Comparison of ENCODE assay signal across 2 cellular contexts in genomic region chr3:128432898-128433629, GRCh38.
TF ChIP-seq lines count a peak whose summit lies in the region.

No MANE protein-coding gene starts in this region.

TF ChIP-seq in GM23338, 12 proteins besides CTCF, POLR2A, EP300 and RAD21 (continued from another document):
- TF ChIP-seq REST (IDR thresholded peaks at IDR 0.05; ENCODE audit: unreplicated experiment), result no peak
- TF ChIP-seq EZH2 (IDR thresholded peaks at IDR 0.05; ENCODE audit: low read depth, unreplicated experiment), result no peak
- no peak for TF ChIP-seq ZNF114 (CRISPR knock-in tag; IDR thresholded peaks at IDR 0.05)
- TF ChIP-seq STAT1 (IDR thresholded peaks at IDR 0.05; ENCODE audit: unreplicated experiment), result no peak
- TF ChIP-seq ETS1 (IDR thresholded peaks at IDR 0.05), result no peak
- no peak for TF ChIP-seq CREB1 (CRISPR knock-in tag; IDR thresholded peaks at IDR 0.05; ENCODE audit: low read depth)
- TF ChIP-seq ZNF462 (CRISPR knock-in tag; IDR thresholded peaks at IDR 0.05), result no peak
- no peak for TF ChIP-seq JUNB (IDR thresholded peaks at IDR 0.05; ENCODE audit: unreplicated experiment)
- no peak for TF ChIP-seq NANOG (IDR thresholded peaks at IDR 0.05; ENCODE audit: borderline replicate concordance)
- TF ChIP-seq ZNF331 (CRISPR knock-in tag; IDR thresholded peaks at IDR 0.05; ENCODE audit: low read depth), result no peak

TF ChIP-seq in K562, 482 proteins besides CTCF, POLR2A, EP300 and RAD21:
- TF ChIP-seq ZNF512 (tag; IDR thresholded peaks at IDR 0.05), result no peak
- TF ChIP-seq ZC3H4 (CRISPR knock-in tag; IDR thresholded peaks at IDR 0.05; ENCODE audit: borderline replicate concordance), result no peak
- TF ChIP-seq FOSL1 (tag; conservative IDR thresholded peaks at IDR 0.05), result no peak
- no peak for TF ChIP-seq ZBTB17 (CRISPR knock-in tag; IDR thresholded peaks at IDR 0.05)
- 0 out of 2 replicates have a peak, but pooled peaks have one; percentile 15 for TF ChIP-seq RB1 (IDR thresholded peaks at IDR 0.05; ENCODE audit: low read depth)
- peak; percentile 30 for TF ChIP-seq CXXC5 (CRISPR knock-in tag; IDR thresholded peaks at IDR 0.05)
- TF ChIP-seq SNAPC5 (CRISPR knock-in tag; IDR thresholded peaks at IDR 0.05), result no peak
- TF ChIP-seq RFX7 (CRISPR knock-in tag; IDR thresholded peaks at IDR 0.05), result no peak
- no peak for TF ChIP-seq NFYB (IDR thresholded peaks at IDR 0.05; ENCODE audit: extremely low read depth, insufficient read length)
- TF ChIP-seq SAP30 (IDR thresholded peaks at IDR 0.05; ENCODE audit: borderline replicate concordance, insufficient read depth, low read depth, low read length, poor library complexity, severe bottlenecking), result no peak
- TF ChIP-seq ZNF644 (tag; IDR thresholded peaks at IDR 0.05; ENCODE audit: low read depth), result no peak
- TF ChIP-seq BRD9 (IDR thresholded peaks at IDR 0.05; ENCODE audit: low read depth, partially characterized antibody), result no peak
- no peak for TF ChIP-seq EWSR1 (IDR thresholded peaks at IDR 0.05; ENCODE audit: borderline replicate concordance, low read depth, partially characterized antibody)
- TF ChIP-seq ZBTB33 (CRISPR knock-in tag; IDR thresholded peaks at IDR 0.05), result peak; percentile 58; the same call in 1 of the 2 replicates
- TF ChIP-seq ZNF212 (CRISPR knock-in tag; IDR thresholded peaks at IDR 0.05), result no peak
- TF ChIP-seq SPI1 (IDR thresholded peaks at IDR 0.05; ENCODE audit: borderline replicate concordance, low read depth, low read length), result no peak
- TF ChIP-seq POLR2G (IDR thresholded peaks at IDR 0.05; ENCODE audit: low read depth, low read length), result peak; percentile 65
- TF ChIP-seq CBX3 (IDR thresholded peaks at IDR 0.05; ENCODE audit: borderline replicate concordance in 1 of 2, low read length in 2 of 2), result no peak
- no peak for TF ChIP-seq ZNF407 (IDR thresholded peaks at IDR 0.05; ENCODE audit: low read depth)
- TF ChIP-seq VEZF1 (CRISPR knock-in tag; IDR thresholded peaks at IDR 0.05), result peak; percentile 40; the same call in 1 of the 2 replicates
- TF ChIP-seq POU5F1 (IDR thresholded peaks at IDR 0.05; ENCODE audit: borderline replicate concordance, low read depth, low read length, partially characterized antibody), result no peak
- no peak for TF ChIP-seq RREB1 (CRISPR knock-in tag; IDR thresholded peaks at IDR 0.05)
- peak in 1 of 2 experiments; percentile 6 for TF ChIP-seq E2F6 (IDR thresholded peaks at IDR 0.05; ENCODE audit: borderline replicate concordance in 1 of 2, extremely low read depth in 1 of 2, insufficient read depth in 1 of 2, insufficient read length in 1 of 2, low read depth in 1 of 2, low read length in 1 of 2, poor library complexity in 1 of 2, severe bottlenecking in 1 of 2)
